8 cellular contexts compared by ENCODE assay signal in the genomic region with DNA sequence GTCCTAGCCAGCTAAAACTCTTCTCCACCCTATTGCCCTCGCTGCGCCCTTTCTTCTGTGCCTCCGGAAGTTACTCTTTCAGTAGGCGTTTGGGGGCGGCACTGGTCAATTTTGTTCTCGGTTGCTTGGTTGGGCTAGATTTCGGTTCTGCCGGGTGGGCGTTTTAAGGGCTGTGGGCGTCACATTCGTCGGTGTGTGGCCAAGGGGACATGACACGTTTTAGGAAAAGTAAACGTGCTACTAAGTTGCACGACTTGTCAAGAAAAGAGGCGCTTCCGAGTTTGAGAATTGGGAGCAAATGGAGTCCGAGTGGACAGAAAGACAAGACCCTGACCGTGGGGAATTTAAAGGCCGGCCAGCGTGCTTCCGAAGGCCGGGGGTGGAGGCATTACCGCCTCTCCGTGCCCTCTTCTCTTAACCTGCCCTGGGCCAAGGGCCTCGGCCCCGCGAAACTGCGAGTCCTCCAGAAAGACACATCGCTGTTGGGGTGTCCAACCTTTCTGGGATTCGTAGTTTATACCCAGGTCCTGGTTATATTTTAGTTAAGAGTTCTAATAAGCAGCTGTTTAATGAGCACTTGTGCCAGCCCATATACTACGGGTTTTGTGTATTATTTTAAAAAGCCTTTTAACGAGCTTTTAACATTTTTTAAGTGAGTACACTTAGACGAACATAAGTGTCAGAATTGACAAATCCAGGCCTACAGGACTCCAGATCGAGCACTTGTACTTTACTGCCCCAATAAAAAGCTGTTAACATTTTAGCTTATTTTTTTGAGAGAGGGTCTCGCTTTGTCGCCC. TPM values are rescaled to one million over a fixed set of nuclear protein-coding genes. Genes with fewer than 3 reads are reported as not detected.
DNase-seq lines count a peak whose midpoint lies in the region; ATAC-seq and TF ChIP-seq lines count a peak whose summit lies in the region.

No MANE protein-coding gene starts in this region.

- H3K27me3 ChIP-seq in DND-41 (ENCODE audit: insufficient read depth, low read length, poor library complexity) (no peaks in the 10 kb centered on the region), iPS-18a (ENCODE audit: control insufficient read depth, insufficient read depth, low read length) (no peaks in the 10 kb centered on the region), skeletal muscle satellite cell (ENCODE audit: control insufficient read depth, insufficient read depth, low read length) (no peaks in the 10 kb centered on the region)

- H3K36me3 ChIP-seq in DND-41 (ENCODE audit: insufficient read depth, low read length) (peaks cover 57% of the 10 kb centered on the region), iPS-18a (ENCODE audit: control insufficient read depth, low read depth, low read length) (peaks cover 19% of the 10 kb centered on the region), skeletal muscle satellite cell (ENCODE audit: insufficient read depth, low read length) (peaks cover 29% of the 10 kb centered on the region)

- H4K20me1 ChIP-seq in DND-41 (ENCODE audit: insufficient read depth, low read length), result peaks cover 24% of the 10 kb centered on the region

- TF ChIP-seq CTCF in DND-41 (IDR thresholded peaks at IDR 0.05; ENCODE audit: borderline replicate concordance, extremely low read depth, low read length, poor library complexity, severe bottlenecking) (peak; percentile 25), astrocyte of the cerebellum (IDR thresholded peaks at IDR 0.05; ENCODE audit: low read depth, low read length, missing control alignments) (no peak)

- peaks cover 67% of the 10 kb centered on the region for H3K79me2 ChIP-seq in DND-41 (ENCODE audit: insufficient read depth, low read length)

- peak overlapping the region; percentile 94 for H3K4me2 ChIP-seq in DND-41 (ENCODE audit: insufficient read depth, low read length)
- H3K4me2 ChIP-seq in skeletal muscle satellite cell (ENCODE audit: low read length), result peak overlapping the region; percentile 91

- DNase-seq in DND-41, result peak; percentile 93
- peak; percentile 93 for DNase-seq in RPMI8226
- no peak for DNase-seq in astrocyte of the cerebellum (ENCODE audit: low read depth)
- DNase-seq in HT-29 (ENCODE audit: low spot score), result no peak

- H3K4me1 ChIP-seq in DND-41 (ENCODE audit: insufficient read depth, low read length) (peaks cover 48% of the 10 kb centered on the region), iPS-18a (ENCODE audit: control insufficient read depth, low read depth, low read length) (peaks cover 9% of the 10 kb centered on the region), skeletal muscle satellite cell (ENCODE audit: control insufficient read depth, insufficient read depth, low read length) (peaks cover 22% of the 10 kb centered on the region)

- ATAC-seq in DND-41 (ENCODE audit: insufficient read depth, low read depth), result peak; percentile 77
- ATAC-seq in GM19372 (IDR thresholded peaks at IDR 0.05; ENCODE audit: low read depth, unreplicated experiment), result peak; percentile 52
- ATAC-seq in HG03442 (IDR thresholded peaks at IDR 0.05; ENCODE audit: unreplicated experiment), result peak; percentile 38

- peak overlapping the region; percentile 84 to 88 for H3K4me3 ChIP-seq in DND-41 (ENCODE audit: low read depth in 1 of 2, low read length in 2 of 2)
- H3K4me3 ChIP-seq in astrocyte of the cerebellum (ENCODE audit: low read depth, low read length), result peak overlapping the region; percentile 81
- peak overlapping the region; percentile 81 for H3K4me3 ChIP-seq in iPS-18a (ENCODE audit: low read length)
- H3K4me3 ChIP-seq in skeletal muscle satellite cell (ENCODE audit: low read length), result peak overlapping the region; percentile 95

- H3K27ac ChIP-seq in DND-41 (ENCODE audit: low read length) (peak overlapping the region; percentile 99), iPS-18a (ENCODE audit: low read length) (peak overlapping the region; percentile 97)

- H2AFZ ChIP-seq in DND-41 (ENCODE audit: low read depth, low read length), result peak overlapping the region; percentile 83

- in situ Hi-C loops in astrocyte of the cerebellum (cut with HindIII; ENCODE audit: low sequenced_read_pairs), result no loop called here

- no peaks in the 10 kb centered on the region for H3K9me3 ChIP-seq in DND-41 (ENCODE audit: insufficient read depth, low read length, severe bottlenecking)
- H3K9me3 ChIP-seq in iPS-18a (ENCODE audit: control insufficient read depth, low read depth, low read length), result no peaks in the 10 kb centered on the region
- no peaks in the 10 kb centered on the region for H3K9me3 ChIP-seq in skeletal muscle satellite cell (replicated peaks; ENCODE audit: low read length)

- H3K9ac ChIP-seq in DND-41 (ENCODE audit: low read depth, low read length) (peak overlapping the region; percentile 94), iPS-18a (ENCODE audit: low read length) (peak overlapping the region; percentile 87), skeletal muscle satellite cell (ENCODE audit: low read depth, low read length) (peak overlapping the region; percentile 94)

RNA-seq across cellular contexts. Expression of gene BAG6, which starts 0.7 kb away (rescaled TPM):
- total RNA-seq in skeletal muscle satellite cell (2012; rRNA removed), result 119 and 124 TPM in 2 replicates
- 307 and 336 TPM in 2 replicates for total RNA-seq in HT-29 (2014; rRNA removed; shearing (Covaris generic))

RNA-seq across cellular contexts. Expression of gene APOM, which starts 2.6 kb away (rescaled TPM):
- total RNA-seq in skeletal muscle satellite cell (2012; rRNA removed), result 0.66 and 2.5 TPM in 2 replicates
- total RNA-seq in HT-29 (2014; rRNA removed; shearing (Covaris generic)), result 1.8 and 4.2 TPM in 2 replicates

RNA-seq across cellular contexts. Expression of gene C6orf47, which starts 7.5 kb away (rescaled TPM):
- 13.4 and 17.0 TPM in 2 replicates for total RNA-seq in skeletal muscle satellite cell (2012; rRNA removed)
- 24.7 and 29.1 TPM in 2 replicates for total RNA-seq in HT-29 (2014; rRNA removed; shearing (Covaris generic))

RNA-seq across cellular contexts. Expression of gene GPANK1, which starts 11.7 kb away (rescaled TPM):
- total RNA-seq in skeletal muscle satellite cell (2012; rRNA removed), result 31.0 and 37.0 TPM in 2 replicates
- 11.7 and 17.2 TPM in 2 replicates for total RNA-seq in HT-29 (2014; rRNA removed; shearing (Covaris generic))

RNA-seq across cellular contexts. Expression of gene CSNK2B, which starts 12.8 kb away (rescaled TPM):
- 194 and 262 TPM in 2 replicates for total RNA-seq in skeletal muscle satellite cell (2012; rRNA removed)
- total RNA-seq in HT-29 (2014; rRNA removed; shearing (Covaris generic)), result 219 and 225 TPM in 2 replicates

Comparison
In these comparisons a context has a peak if more than half of its experiments do, and no peak if none do; other contexts are left out.
1. DNase-seq: peak in DND-41 (single experiment) and RPMI8226 (single experiment); none in astrocyte of the cerebellum (single experiment) and HT-29 (single experiment).
2. Peak in every context shown above with its lines, with median percentiles within 50 percentile points of each other: ATAC-seq, H3K4me3 ChIP-seq and H3K9ac ChIP-seq.